Comparison of ENCODE assay signal across 37 cellular contexts in genomic region chr17:57375040-57375769, GRCh38.
DNase-seq lines count a peak whose midpoint lies in the region; ATAC-seq, FAIRE-seq and TF ChIP-seq lines count a peak whose summit lies in the region.
"Had no signal": no experiment of that assay in that cellular context is flagged by ENCODE, and none has a peak within 500 bp of the region (broad histone marks: within the 10 kb centered on the region; RNA-seq: fewer than 3 reads in every experiment).

No MANE protein-coding gene starts in this region.

- peak overlapping the region in 2 of 3 experiments; percentile 47 to 67 for H3K27ac Mint-ChIP-seq in nephron
- H3K27ac Mint-ChIP-seq: activated CD4-positive, alpha-beta T cell treated with anti-CD3 and anti-CD28 coated beads, Interleukin-2, amount 10 ng/mL, durations not matched to agents 24 days and 14 days; activated naive CD4-positive, alpha-beta T cell treated with anti-CD3 and anti-CD28 coated beads for 36 hours; memory B cell had no signal

- POLR2A ChIA-PET in A549 (lab: Yijun Ruan, JAX) = no interaction called here

- H3K4me3 ChIP-seq in A549 = no peak overlapping the region
- H3K4me3 ChIP-seq: BLaER1 treated with 17β-estradiol and CSF1 and Interleukin-3, amounts not matched to agents 10 nM and 100 nM; colonic mucosa; heart right ventricle; smooth muscle cell; stomach; tibial artery had no signal

- no peak for ATAC-seq in A549
- ATAC-seq: activated T-cell treated with anti-CD3 and anti-CD28 coated beads, Interleukin-2, amount 50 U/mL, for 4 hours; heart right ventricle; PC-3 had no signal

- DNase-seq in A549 (ENCODE audit: low read depth in 1 of 2, low spot score in 1 of 2) (no peak), hepatic stellate cell (ENCODE audit: low spot score) (no peak), AG08395 (ENCODE audit: low spot score) (no peak), NCI-H2107 (lab: John Stamatoyannopoulos, UW) (no peak), NCI-H2029 treated with DMSO at 0.1 percent for 48 hours (lab: John Stamatoyannopoulos, UW) (no peak)
- DNase-seq: activated CD4-positive, alpha-beta T cell treated with anti-CD3 and anti-CD28 coated beads, Interleukin-2, amount 10 ng/mL, durations not matched to agents 24 days and 14 days; activated naive CD4-positive, alpha-beta T cell treated with anti-CD3 and anti-CD28 coated beads for 36 hours; activated T-cell treated with anti-CD3 and anti-CD28 coated beads, Interleukin-2, amount 50 U/mL, for 4 hours; amygdala; colonic mucosa; COR-L47; DMS79; effector CD8-positive, alpha-beta T cell; erythroblast; heart right ventricle; left cardiac atrium; NCI-H2171; NCI-H524; NK-92 treated with Interleukin-12 subunit alpha and Interleukin-12 subunit beta, amount 100 ng/mL, for 24 hours; occipital lobe; PC-3; retina; SIG-M5; stimulated activated CD4-positive, alpha-beta T cell treated with anti-CD3 and anti-CD28 coated beads, Interleukin-1b, Interleukin-23, amount 100 ng/mL, for 48 hours; stimulated activated CD8-positive, alpha-beta memory T cell treated with anti-CD3 and anti-CD28 coated beads, Interleukin-4, amount 100 ng/mL, for 48 hours; stomach; SW 1271; T1000; tibial artery; WERI-Rb-1 had no signal

- TF ChIP-seq POLR2A in A549 (IDR thresholded peaks at IDR 0.05; ENCODE audit: low read length) = no peak

- H3K36me3 ChIP-seq in KOPT-K1 (ENCODE audit: insufficient read depth, low read length) = peaks cover 71% of the 10 kb centered on the region
- H3K36me3 ChIP-seq: colonic mucosa, heart right ventricle, stomach had no signal

- H3K27ac ChIP-seq in A549 (peak overlapping the region; percentile 70 to 89), KOPT-K1 (ENCODE audit: low read depth, low read length, poor library complexity, severe bottlenecking) (peak overlapping the region; percentile 27), cingulate gyrus (ENCODE audit: low read depth, low read length) (peak overlapping the region; percentile 8)
- H3K27ac ChIP-seq: BLaER1 treated with 17β-estradiol and CSF1 and Interleukin-3, amounts not matched to agents 10 nM and 100 nM; colonic mucosa; heart right ventricle; stomach; tibial artery; WERI-Rb-1 had no signal

- peaks cover 23% of the 10 kb centered on the region for H3K4me1 Mint-ChIP-seq in nephron

- peaks cover 76% of the 10 kb centered on the region for H3K4me1 ChIP-seq in A549
- H3K4me1 ChIP-seq: tibial artery had no signal

- TF ChIP-seq CTCF in A549 (IDR thresholded peaks at IDR 0.05) = no peak
- TF ChIP-seq CTCF in nephron (IDR thresholded peaks at IDR 0.05; ENCODE audit: unreplicated experiment in 3 of 3) = no peak

- no peak overlapping the region for H3K4me3 Mint-ChIP-seq in nephron
- H3K4me3 Mint-ChIP-seq: activated CD4-positive, alpha-beta T cell treated with anti-CD3 and anti-CD28 coated beads, Interleukin-2, amount 10 ng/mL, durations not matched to agents 24 days and 14 days; activated naive CD4-positive, alpha-beta T cell treated with anti-CD3 and anti-CD28 coated beads for 36 hours; activated T-cell treated with anti-CD3 and anti-CD28 coated beads, Interleukin-2, amount 50 U/mL, for 4 hours; memory B cell had no signal

- no peak for TF ChIP-seq EP300 in A549 (IDR thresholded peaks at IDR 0.05)

- peaks cover 10% of the 10 kb centered on the region for H3K9me3 Mint-ChIP-seq in nephron
- H3K9me3 Mint-ChIP-seq: activated CD4-positive, alpha-beta T cell treated with anti-CD3 and anti-CD28 coated beads, Interleukin-2, amount 10 ng/mL, durations not matched to agents 24 days and 14 days; activated naive CD4-positive, alpha-beta T cell treated with anti-CD3 and anti-CD28 coated beads for 36 hours; activated T-cell treated with anti-CD3 and anti-CD28 coated beads, Interleukin-2, amount 50 U/mL, for 4 hours; memory B cell had no signal

- 94% methylated on average over 11 of the region's 11 CpGs for WGBS in A549 (ENCODE audit: missing lambda C conversion rate)

- H3K27me3 Mint-ChIP-seq in nephron (ENCODE audit: low read depth) = no peaks in the 10 kb centered on the region
- H3K27me3 Mint-ChIP-seq: activated CD4-positive, alpha-beta T cell treated with anti-CD3 and anti-CD28 coated beads, Interleukin-2, amount 10 ng/mL, durations not matched to agents 24 days and 14 days; memory B cell had no signal

- peaks cover 45% of the 10 kb centered on the region for H3K36me3 Mint-ChIP-seq in nephron (ENCODE audit: low read depth)

- peaks cover 24% of the 10 kb centered on the region for H3K9me3 ChIP-seq in A549
- H3K9me3 ChIP-seq in KOPT-K1 (ENCODE audit: insufficient read depth, low read length, poor library complexity, severe bottlenecking) = peaks cover 16% of the 10 kb centered on the region
- H3K9me3 ChIP-seq: colonic mucosa, tibial artery had no signal

- FAIRE-seq in A549 (lab: Jason Lieb, UNC) = no peak
- FAIRE-seq: GM18507 had no signal

- CTCF ChIA-PET in A549 (lab: Yijun Ruan, JAX) = interaction anchor here (0.6 to 3.3 kb wide), 2 partner anchors 132 to 237 kb away, joined by 4 to 16 read pairs; no protein-coding TSS in a partner anchor

- peak overlapping the region; percentile 2; the same call in 1 of the 3 replicates for H3K4me2 ChIP-seq in A549
- H3K4me2 ChIP-seq: smooth muscle cell had no signal

- TF ChIP-seq RAD21 in A549 (conservative IDR thresholded peaks at IDR 0.05 in 1 of 2, IDR thresholded peaks at IDR 0.05 in 1 of 2) = no peak

TF ChIP-seq in A549, 52 proteins besides CTCF, POLR2A, EP300 and RAD21:
- TF ChIP-seq BCL3 (IDR thresholded peaks at IDR 0.05) (no peak), MAFK (IDR thresholded peaks at IDR 0.05; ENCODE audit: partially characterized antibody) (peak; percentile 78), RCOR1 (IDR thresholded peaks at IDR 0.05; ENCODE audit: low read depth, low read length) (no peak), ATOH8 (CRISPR knock-in tag; IDR thresholded peaks at IDR 0.05; ENCODE audit: low read depth) (no peak)
TF ChIP-seq in A549: peak in this region for 1.

Comparison
In these comparisons a context has a peak if more than half of its experiments do, and no peak if none do; other contexts are left out.
1. H3K27ac ChIP-seq: peak in every context shown above with its lines; median percentile 80 in A549; 27 in KOPT-K1; 8 in cingulate gyrus.